20 cellular contexts compared by ENCODE assay signal in genomic region chr2:157430266-157430665, GRCh38. TPM values are rescaled to one million over a fixed set of nuclear protein-coding genes. Genes with fewer than 3 reads are reported as not detected.
DNase-seq lines count a peak whose midpoint lies in the region; ATAC-seq lines count a peak whose summit lies in the region.
"Had no signal": no experiment of that assay in that cellular context is flagged by ENCODE, and none has a peak within 500 bp of the region (broad histone marks: within the 10 kb centered on the region; RNA-seq: fewer than 3 reads in every experiment).

No MANE protein-coding gene starts in this region.

- H3K4me1 Mint-ChIP-seq in CD4-positive, CD25-positive, alpha-beta regulatory T cell: peaks cover 60 to 93% (median 85%) of the 10 kb centered on the region in 4 donors
- peaks cover 60% of the 10 kb centered on the region for H3K4me1 Mint-ChIP-seq in T-helper 17 cell
- H3K4me1 Mint-ChIP-seq in effector memory CD8-positive, alpha-beta T cell (ENCODE audit: low read depth in 2 of 2): peaks cover 61 to 79% of the 10 kb centered on the region in 2 donors

- no peak for ATAC-seq in CD4-positive, CD25-positive, alpha-beta regulatory T cell (ENCODE audit: low read depth in 2 of 2)
- ATAC-seq in T-helper 17 cell: no peak
- no peak for ATAC-seq in effector memory CD8-positive, alpha-beta T cell (replicated peaks)

- H3K36me3 Mint-ChIP-seq in CD4-positive, CD25-positive, alpha-beta regulatory T cell: peaks cover 92% of the 10 kb centered on the region
- H3K36me3 Mint-ChIP-seq in T-helper 17 cell (ENCODE audit: low read depth): peaks cover 35% of the 10 kb centered on the region
- H3K36me3 Mint-ChIP-seq in effector memory CD8-positive, alpha-beta T cell (ENCODE audit: insufficient read depth): peaks cover 98% of the 10 kb centered on the region
- H3K36me3 Mint-ChIP-seq: mesothelial cell of epicardium had no signal

- no peaks in the 10 kb centered on the region for H3K27me3 Mint-ChIP-seq in CD4-positive, CD25-positive, alpha-beta regulatory T cell
- no peaks in the 10 kb centered on the region for H3K27me3 Mint-ChIP-seq in T-helper 17 cell
- H3K27me3 Mint-ChIP-seq in effector memory CD8-positive, alpha-beta T cell: no peaks in the 10 kb centered on the region

- peak overlapping the region; percentile 100 for H3K4me3 ChIP-seq in CD4-positive, CD25-positive, alpha-beta regulatory T cell (ENCODE audit: low read depth, low read length)
- no peak overlapping the region for H3K4me3 ChIP-seq in H7 (ENCODE audit: insufficient read depth, low read depth, low read length)
- H3K4me3 ChIP-seq: adrenal gland, dorsolateral prefrontal cortex, esophagus squamous epithelium, tibial nerve had no signal

- peaks cover 13 to 17% of the 10 kb centered on the region in 2 experiments for H3K9me3 ChIP-seq in CD4-positive, CD25-positive, alpha-beta regulatory T cell (ENCODE audit: control insufficient read depth in 2 of 2, low read length in 2 of 2)
- H3K9me3 ChIP-seq in T-helper 17 cell (ENCODE audit: control insufficient read depth, low read length, poor library complexity, severe bottlenecking): peaks cover 4% of the 10 kb centered on the region
- H3K9me3 ChIP-seq: BE2C, esophagus squamous epithelium had no signal

- no peaks in the 10 kb centered on the region for H3K27me3 ChIP-seq in CD4-positive, CD25-positive, alpha-beta regulatory T cell (ENCODE audit: control insufficient read depth, insufficient read depth, low read length)
- H3K27me3 ChIP-seq in H7 (ENCODE audit: control insufficient read depth, insufficient read depth, low read length): no peaks in the 10 kb centered on the region
- H3K27me3 ChIP-seq: adrenal gland, BE2C, dorsolateral prefrontal cortex, esophagus squamous epithelium, tibial nerve had no signal

- H3K27ac ChIP-seq in CD4-positive, CD25-positive, alpha-beta regulatory T cell (ENCODE audit: insufficient read depth, low read length, poor library complexity, severe bottlenecking): peak overlapping the region; percentile 35
- H3K27ac ChIP-seq: adrenal gland, dorsolateral prefrontal cortex, esophagus squamous epithelium, tibial nerve, VCaP had no signal

- peak overlapping the region in 2 of 3 donors; percentile 72 to 99 for H3K27ac Mint-ChIP-seq in CD4-positive, CD25-positive, alpha-beta regulatory T cell
- H3K27ac Mint-ChIP-seq in T-helper 17 cell: peak overlapping the region; percentile 100
- peak overlapping the region; percentile 90 to 93 for H3K27ac Mint-ChIP-seq in effector memory CD8-positive, alpha-beta T cell
- H3K27ac Mint-ChIP-seq: mesothelial cell of epicardium had no signal

- peak overlapping the region; percentile 64 to 96 (median 74) for H3K4me3 Mint-ChIP-seq in CD4-positive, CD25-positive, alpha-beta regulatory T cell
- peak overlapping the region; percentile 71 for H3K4me3 Mint-ChIP-seq in T-helper 17 cell
- H3K4me3 Mint-ChIP-seq in effector memory CD8-positive, alpha-beta T cell: peak overlapping the region in 1 of 2 donors; percentile 79
- H3K4me3 Mint-ChIP-seq: mesothelial cell of epicardium had no signal

- H3K4me1 ChIP-seq in CD4-positive, CD25-positive, alpha-beta regulatory T cell (ENCODE audit: control insufficient read depth, insufficient read depth, low read length, poor library complexity, severe bottlenecking): peaks cover 68% of the 10 kb centered on the region
- H3K4me1 ChIP-seq: BE2C had no signal

- DNase-seq in NCI-H748 (lab: John Stamatoyannopoulos, UW; ENCODE audit: unreplicated experiment) (peak; percentile 12), NCI-H748 treated with DMSO at 0.1 percent for 48 hours (lab: John Stamatoyannopoulos, UW) (no peak), T-helper 17 cell (no peak), HPDE6-E6E7 (ENCODE audit: extremely low spot score) (no peak), H7 (no peak), NCI-H1105 (lab: John Stamatoyannopoulos, UW) (no peak)
- no peak for DNase-seq in CD4-positive, CD25-positive, alpha-beta regulatory T cell
- DNase-seq in effector memory CD8-positive, alpha-beta T cell: no peak
- DNase-seq: 8988T; adrenal gland; BE2C; dorsolateral prefrontal cortex; esophagus squamous epithelium; NCI-H146; NCI-H2227 treated with DMSO at 0.1 percent for 48 hours; RPMI8226; stimulated activated CD4-positive, alpha-beta T cell treated with anti-CD3 and anti-CD28 coated beads, Interleukin-12 subunit alpha, Interleukin-12 subunit beta, amount 100 ng/mL, for 4 hours had no signal

- peaks cover 0 to 14% (median 4%) of the 10 kb centered on the region in 7 donors for H3K9me3 Mint-ChIP-seq in CD4-positive, CD25-positive, alpha-beta regulatory T cell
- no peaks in the 10 kb centered on the region for H3K9me3 Mint-ChIP-seq in effector memory CD8-positive, alpha-beta T cell

- H3K36me3 ChIP-seq in CD4-positive, CD25-positive, alpha-beta regulatory T cell (ENCODE audit: control insufficient read depth, insufficient read depth, low read length): peaks cover 93% of the 10 kb centered on the region
- no peaks in the 10 kb centered on the region for H3K36me3 ChIP-seq in H7 (replicated peaks; ENCODE audit: control insufficient read depth, insufficient read depth, low read length)
- H3K36me3 ChIP-seq: adrenal gland, BE2C, esophagus squamous epithelium had no signal

RNA-seq across cellular contexts. Expression of gene CYTIP, which starts 13.6 kb away (rescaled TPM):
- total RNA-seq in CD4-positive, CD25-positive, alpha-beta regulatory T cell: 454 TPM
- polyA plus RNA-seq in CD4-positive, CD25-positive, alpha-beta regulatory T cell: 100 to 1,000 TPM; 123 to 205 (median 150) TPM
- total RNA-seq in T-helper 17 cell: 100 to 1,000 TPM; 286 to 294 TPM
- total RNA-seq in H7 (2014; rRNA removed; shearing (Covaris generic)): 0.87 TPM in 1 of 2 replicates, not detected in the other
- total RNA-seq: mesothelial cell of epicardium had no signal

Comparison
In these comparisons a context has a peak if more than half of its experiments do, and no peak if none do; other contexts are left out.
1. RNA of gene CYTIP, which starts 13.6 kb away (total RNA-seq): 454 TPM in CD4-positive, CD25-positive, alpha-beta regulatory T cell (single experiment) and 286 to 294 TPM in T-helper 17 cell; 0.87 TPM in H7; every median in the first group is over 100 times any median in the second.
2. Peak in every context shown above with its lines, with median percentiles within 50 percentile points of each other: H3K27ac Mint-ChIP-seq.